8 cellular contexts compared by ENCODE assay signal in genomic region chr9:132670359-132670815, GRCh38.
DNase-seq lines count a peak whose midpoint lies in the region; ATAC-seq and TF ChIP-seq lines count a peak whose summit lies in the region.

GTF3C4 (plus strand) TSS chr9:132670464; CDS start chr9:132670599, 135 bp downstream.

- no peak for TF ChIP-seq CTCF in epithelial cell of esophagus (IDR thresholded peaks at IDR 0.05; ENCODE audit: insufficient read depth, low read depth, low read length, missing control alignments)

- H3K9me3 ChIP-seq in mucosa of rectum (ENCODE audit: control insufficient read depth in 2 of 2, low read length in 2 of 2): no peaks in the 10 kb centered on the region

- DNase-seq in AG20443 (ENCODE audit: low spot score) (peak; percentile 94), NK-92 (lab: John Stamatoyannopoulos, UW; ENCODE audit: unreplicated experiment) (peak; percentile 31), epithelial cell of esophagus (ENCODE audit: low read depth) (peak; percentile 78)
- peak; percentile 86 for DNase-seq in activated CD8-positive, alpha-beta memory T cell treated with anti-CD3 and anti-CD28 coated beads, Interleukin-2, amount 50 U/mL, for 4 hours
- peak; percentile 91 for DNase-seq in stimulated activated CD8-positive, alpha-beta memory T cell treated with anti-CD3 and anti-CD28 coated beads, Interleukin-4, amount 100 ng/mL, for 48 hours

- H3K4me3 ChIP-seq in epithelial cell of esophagus (ENCODE audit: low read length) (peak within 1 kb of the TSS; percentile 92), mucosa of rectum (ENCODE audit: low read length in 2 of 2) (peak within 1 kb of the TSS; percentile 96)

- TF ChIP-seq POLR2A in GM19193 (IDR thresholded peaks at IDR 0.05; ENCODE audit: extremely low read depth, insufficient read depth, insufficient read length): peak; percentile 41

- peak within 1 kb of the TSS; percentile 97 to 99 for H3K27ac ChIP-seq in mucosa of rectum (ENCODE audit: low read depth in 2 of 2, low read length in 2 of 2)

- H3K9ac ChIP-seq in mucosa of rectum (ENCODE audit: low read depth in 1 of 2, low read length in 2 of 2): peak within 1 kb of the TSS; percentile 91 to 97

- H3K36me3 ChIP-seq in mucosa of rectum (ENCODE audit: control insufficient read depth in 2 of 2, insufficient read depth in 2 of 2, low read length in 2 of 2): no peaks in the 10 kb centered on the region

- peaks cover 20 to 23% of the 10 kb centered on the region in 2 donors for H3K4me1 ChIP-seq in mucosa of rectum (ENCODE audit: control insufficient read depth in 2 of 2, insufficient read depth in 2 of 2, low read length in 2 of 2)

- peak; percentile 38 for ATAC-seq in HG03378 (IDR thresholded peaks at IDR 0.05; ENCODE audit: unreplicated experiment)

- H3K27me3 ChIP-seq in mucosa of rectum (ENCODE audit: control insufficient read depth in 2 of 2, insufficient read depth in 2 of 2, low read length in 2 of 2): no peaks in the 10 kb centered on the region

Comparison
In these comparisons a context has a peak if more than half of its experiments do, and no peak if none do; other contexts are left out.
1. Peak in every context shown above with its lines: DNase-seq, ATAC-seq, H3K4me3 ChIP-seq and H3K27ac ChIP-seq.
2. DNase-seq: peak in every context shown above with its lines; median percentile 94 in AG20443; 91 in stimulated activated CD8-positive, alpha-beta memory T cell treated with anti-CD3 and anti-CD28 coated beads, Interleukin-4, amount 100 ng/mL, for 48 hours; 86 in activated CD8-positive, alpha-beta memory T cell treated with anti-CD3 and anti-CD28 coated beads, Interleukin-2, amount 50 U/mL, for 4 hours; 78 in epithelial cell of esophagus; 31 in NK-92.